Comparison of ENCODE assay signal across 20 cellular contexts in the genomic region with DNA sequence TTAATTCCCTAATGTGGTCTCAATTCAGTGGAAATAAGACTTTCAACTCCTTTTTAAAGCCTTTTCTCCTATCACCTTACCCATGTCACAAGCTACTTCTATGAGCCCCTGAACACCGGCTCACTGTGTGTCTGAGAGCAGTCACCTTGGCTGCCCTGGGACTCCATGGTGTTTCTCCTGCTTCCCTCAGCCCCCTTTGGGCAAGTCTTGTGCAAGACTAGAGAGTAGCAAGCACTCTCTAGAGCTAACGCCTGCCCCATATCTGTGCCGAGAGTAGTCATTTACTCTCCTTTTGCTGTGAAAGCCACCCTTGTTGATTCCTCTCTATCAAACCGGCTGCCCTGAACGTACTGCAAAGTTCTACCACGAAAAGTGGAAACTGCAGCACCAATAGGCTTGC.
DNase-seq lines count a peak whose midpoint lies in the region; ATAC-seq and TF ChIP-seq lines count a peak whose summit lies in the region.
"Had no signal": no experiment of that assay in that cellular context is flagged by ENCODE, and none has a peak within 500 bp of the region (broad histone marks: within the 10 kb centered on the region; RNA-seq: fewer than 3 reads in every experiment).

No MANE protein-coding gene starts in this region.

- TF ChIP-seq POLR2A in gastroesophageal sphincter (IDR thresholded peaks at IDR 0.05), result no peak

- peak; percentile 20 for ATAC-seq in gastroesophageal sphincter
- ATAC-seq: natural killer cell treated with Interleukin-12 subunit alpha and Interleukin-12 subunit beta and Interleukin-15 and Interleukin-18, amount 100 ng/mL, for 72 hours had no signal

- H3K9me3 Mint-ChIP-seq in neural crest cell, result no peaks in the 10 kb centered on the region
- H3K9me3 Mint-ChIP-seq: activated CD4-positive, alpha-beta memory T cell treated with anti-CD3 and anti-CD28 coated beads for 36 hours; activated naive CD8-positive, alpha-beta T cell treated with anti-CD3 and anti-CD28 coated beads for 36 hours; natural killer cell treated with Interleukin-12 subunit alpha and Interleukin-12 subunit beta and Interleukin-15 and Interleukin-18, amount 100 ng/mL, for 72 hours had no signal

- H3K9me3 ChIP-seq in gastroesophageal sphincter (no peaks in the 10 kb centered on the region), tibial artery (no peaks in the 10 kb centered on the region)
- H3K9me3 ChIP-seq: HAP-1 had no signal

- H3K4me1 Mint-ChIP-seq in neural crest cell, result peaks cover 8% of the 10 kb centered on the region
- H3K4me1 Mint-ChIP-seq: activated naive CD8-positive, alpha-beta T cell treated with anti-CD3 and anti-CD28 coated beads for 36 hours had no signal

- peak overlapping the region; percentile 46 to 62 (median 56) for H3K27ac ChIP-seq in gastroesophageal sphincter
- H3K27ac ChIP-seq in tibial artery, result peak overlapping the region; percentile 45 to 48
- H3K27ac ChIP-seq: cardiac muscle cell had no signal

- H3K36me3 Mint-ChIP-seq in neural crest cell (ENCODE audit: low read depth), result no peaks in the 10 kb centered on the region
- H3K36me3 Mint-ChIP-seq: activated CD4-positive, alpha-beta memory T cell treated with anti-CD3 and anti-CD28 coated beads for 36 hours; activated naive CD8-positive, alpha-beta T cell treated with anti-CD3 and anti-CD28 coated beads for 36 hours; natural killer cell treated with Interleukin-12 subunit alpha and Interleukin-12 subunit beta and Interleukin-15 and Interleukin-18, amount 100 ng/mL, for 72 hours had no signal

- DNase-seq in NOMO-1 treated with dmso at 0.1 percent for 144 hours (lab: John Stamatoyannopoulos, UW; ENCODE audit: unreplicated experiment) (peak; percentile 20), NOMO-1 treated with DMSO at 0.1 percent for 48 hours (lab: John Stamatoyannopoulos, UW; ENCODE audit: unreplicated experiment) (no peak), neural crest cell (ENCODE audit: low read depth, low spot score) (no peak), tibial artery (no peak), islet precursor cell (no peak), NCI-H128 (lab: John Stamatoyannopoulos, UW; ENCODE audit: unreplicated experiment) (no peak)
- no peak for DNase-seq in stimulated activated CD4-positive, alpha-beta T cell treated with anti-CD3 and anti-CD28 coated beads, Interleukin-2, amount 100 ng/mL, for 24 hours
- DNase-seq: 8988T; activated CD4-positive, alpha-beta memory T cell treated with anti-CD3 and anti-CD28 coated beads for 36 hours; activated naive CD8-positive, alpha-beta T cell treated with anti-CD3 and anti-CD28 coated beads for 36 hours; activated T-cell treated with anti-CD3 and anti-CD28 coated beads, Interleukin-2, amount 50 U/mL, for 48 hours; C1 segment of cervical spinal cord; effector memory CD4-positive, alpha-beta T cell; NCI-H2029; NCI-H524 treated with DMSO at 0.1 percent for 48 hours; SW 1271 had no signal

- peaks cover 0 to 33% (median 17%) of the 10 kb centered on the region in 3 donors for H3K4me1 ChIP-seq in gastroesophageal sphincter
- H3K4me1 ChIP-seq in tibial artery, result peaks cover 0 to 41% (median 17%) of the 10 kb centered on the region in 4 donors
- H3K4me1 ChIP-seq: HAP-1 had no signal

- H3K4me3 ChIP-seq in gastroesophageal sphincter, result no peak overlapping the region
- no peak overlapping the region for H3K4me3 ChIP-seq in tibial artery
- H3K4me3 ChIP-seq: cardiac muscle cell, HAP-1 had no signal

- no peak overlapping the region for H3K4me3 Mint-ChIP-seq in neural crest cell
- H3K4me3 Mint-ChIP-seq: activated CD4-positive, alpha-beta memory T cell treated with anti-CD3 and anti-CD28 coated beads for 36 hours; activated naive CD8-positive, alpha-beta T cell treated with anti-CD3 and anti-CD28 coated beads for 36 hours; natural killer cell treated with Interleukin-12 subunit alpha and Interleukin-12 subunit beta and Interleukin-15 and Interleukin-18, amount 100 ng/mL, for 72 hours had no signal

- TF ChIP-seq CTCF in gastroesophageal sphincter (IDR thresholded peaks at IDR 0.05) (no peak), neural crest cell (conservative IDR thresholded peaks at IDR 0.05) (no peak), tibial artery (IDR thresholded peaks at IDR 0.05) (no peak)

- 81 to 100% methylated on average over 2 to 6 of the region's 6 CpGs for WGBS in gastroesophageal sphincter (ENCODE audit: low coverage in 1 of 2), 2 donors

- peak overlapping the region; percentile 46 for H3K27ac Mint-ChIP-seq in neural crest cell (ENCODE audit: unreplicated experiment)
- H3K27ac Mint-ChIP-seq: activated CD4-positive, alpha-beta memory T cell treated with anti-CD3 and anti-CD28 coated beads for 36 hours; activated naive CD8-positive, alpha-beta T cell treated with anti-CD3 and anti-CD28 coated beads for 36 hours; natural killer cell treated with Interleukin-12 subunit alpha and Interleukin-12 subunit beta and Interleukin-15 and Interleukin-18, amount 100 ng/mL, for 72 hours had no signal

- H3K27me3 Mint-ChIP-seq in neural crest cell (ENCODE audit: low read depth), result no peaks in the 10 kb centered on the region

- no peaks in the 10 kb centered on the region for H3K27me3 ChIP-seq in gastroesophageal sphincter
- H3K27me3 ChIP-seq in tibial artery, result no peaks in the 10 kb centered on the region
- H3K27me3 ChIP-seq: cardiac muscle cell had no signal

- intact Hi-C loops in tibial artery (cut with DNase I; ENCODE audit: low total_unique reads), result no loop called here

- no peak for TF ChIP-seq EP300 in gastroesophageal sphincter (IDR thresholded peaks at IDR 0.05)

- H3K36me3 ChIP-seq in gastroesophageal sphincter (no peaks in the 10 kb centered on the region), tibial artery (no peaks in the 10 kb centered on the region)
- H3K36me3 ChIP-seq: cardiac muscle cell, HAP-1 had no signal
